Comparison of ENCODE assay signal across 33 cellular contexts in the genomic region with DNA sequence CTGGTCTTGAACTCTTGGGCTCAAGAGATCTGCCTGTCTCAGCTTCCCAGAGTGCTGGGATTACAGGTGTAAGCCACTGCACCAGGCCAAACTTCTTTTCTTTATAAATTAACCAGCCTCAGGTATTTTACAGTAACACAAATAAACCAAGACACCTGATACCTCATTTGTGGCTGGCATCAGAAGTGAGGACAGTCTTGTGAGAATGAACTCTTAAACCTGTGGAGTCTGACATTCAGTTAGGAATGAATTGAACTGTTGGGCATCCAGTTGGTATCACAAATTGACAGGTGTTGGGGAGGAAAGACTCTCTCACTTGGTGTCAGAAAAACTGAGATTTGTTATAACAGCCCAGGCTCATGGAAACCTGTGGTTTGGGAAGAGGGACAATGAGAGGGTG.
"Had no signal": no experiment of that assay in that cellular context is flagged by ENCODE, and none has a peak within 500 bp of the region (broad histone marks: within the 10 kb centered on the region; RNA-seq: fewer than 3 reads in every experiment).

No MANE protein-coding gene starts in this region.

- H3K36me3 ChIP-seq: Peyer's patch had no signal

- H3K4me1 Mint-ChIP-seq: activated CD4-positive, alpha-beta memory T cell treated with anti-CD3 and anti-CD28 coated beads, Interleukin-2, amount 10 ng/mL, durations not matched to agents 7 days and 5 days; activated CD8-positive, alpha-beta memory T cell treated with anti-CD3 and anti-CD28 coated beads, Interleukin-2, amount 10 ng/mL, durations not matched to agents 7 days and 5 days; activated naive CD4-positive, alpha-beta T cell treated with anti-CD3 and anti-CD28 coated beads, Interleukin-2, amount 10 ng/mL, durations not matched to agents 7 days and 5 days; activated naive CD8-positive, alpha-beta T cell treated with anti-CD3 and anti-CD28 coated beads, Interleukin-2, amount 50 U/mL, for 24 hours; T-cell had no signal

- H3K9me3 Mint-ChIP-seq: activated CD4-positive, alpha-beta memory T cell treated with anti-CD3 and anti-CD28 coated beads, Interleukin-2, amount 10 ng/mL, durations not matched to agents 7 days and 5 days; activated naive CD4-positive, alpha-beta T cell treated with anti-CD3 and anti-CD28 coated beads, Interleukin-2, amount 10 ng/mL, durations not matched to agents 7 days and 5 days; activated naive CD8-positive, alpha-beta T cell treated with anti-CD3 and anti-CD28 coated beads, Interleukin-2, amount 50 U/mL, for 24 hours; T-cell had no signal

- H3K4me1 ChIP-seq: Peyer's patch had no signal

- H3K27ac Mint-ChIP-seq: activated CD4-positive, alpha-beta memory T cell treated with anti-CD3 and anti-CD28 coated beads, Interleukin-2, amount 10 ng/mL, durations not matched to agents 7 days and 5 days; activated CD8-positive, alpha-beta memory T cell treated with anti-CD3 and anti-CD28 coated beads, Interleukin-2, amount 10 ng/mL, durations not matched to agents 7 days and 5 days; activated naive CD4-positive, alpha-beta T cell treated with anti-CD3 and anti-CD28 coated beads, Interleukin-2, amount 10 ng/mL, durations not matched to agents 7 days and 5 days; activated naive CD8-positive, alpha-beta T cell; activated naive CD8-positive, alpha-beta T cell treated with anti-CD3 and anti-CD28 coated beads, Interleukin-2, amount 50 U/mL, for 24 hours; brain; T-cell had no signal

- H3K27ac ChIP-seq: Peyer's patch, VCaP had no signal

- ATAC-seq: activated CD8-positive, alpha-beta memory T cell treated with anti-CD3 and anti-CD28 coated beads, Interleukin-2, amount 10 ng/mL, durations not matched to agents 7 days and 5 days; activated naive CD8-positive, alpha-beta T cell treated with anti-CD3 and anti-CD28 coated beads, Interleukin-2, amount 50 U/mL, for 24 hours; SK-N-SH treated with all-trans-retinoic acid at 6 μM for 48 hours; T-cell had no signal

- H3K36me3 Mint-ChIP-seq: activated CD8-positive, alpha-beta memory T cell treated with anti-CD3 and anti-CD28 coated beads, Interleukin-2, amount 10 ng/mL, durations not matched to agents 7 days and 5 days; activated naive CD4-positive, alpha-beta T cell treated with anti-CD3 and anti-CD28 coated beads, Interleukin-2, amount 10 ng/mL, durations not matched to agents 7 days and 5 days; activated naive CD8-positive, alpha-beta T cell; T-cell had no signal

- H3K27me3 Mint-ChIP-seq: activated naive CD8-positive, alpha-beta T cell; activated naive CD8-positive, alpha-beta T cell treated with anti-CD3 and anti-CD28 coated beads, Interleukin-2, amount 50 U/mL, for 24 hours; brain had no signal

- H3K4me3 Mint-ChIP-seq: activated CD4-positive, alpha-beta memory T cell treated with anti-CD3 and anti-CD28 coated beads, Interleukin-2, amount 10 ng/mL, durations not matched to agents 7 days and 5 days; activated CD8-positive, alpha-beta memory T cell treated with anti-CD3 and anti-CD28 coated beads, Interleukin-2, amount 10 ng/mL, durations not matched to agents 7 days and 5 days; activated naive CD4-positive, alpha-beta T cell treated with anti-CD3 and anti-CD28 coated beads, Interleukin-2, amount 10 ng/mL, durations not matched to agents 7 days and 5 days; activated naive CD8-positive, alpha-beta T cell; activated naive CD8-positive, alpha-beta T cell treated with anti-CD3 and anti-CD28 coated beads, Interleukin-2, amount 50 U/mL, for 24 hours; brain; T-cell had no signal

- H3K9me3 ChIP-seq: Peyer's patch had no signal

- DNase-seq: activated CD4-positive, alpha-beta memory T cell treated with anti-CD3 and anti-CD28 coated beads, Interleukin-2, amount 10 ng/mL, durations not matched to agents 7 days and 5 days; activated CD4-positive, alpha-beta T cell treated with anti-CD3 and anti-CD28 coated beads for 1 hour; activated CD4-positive, alpha-beta T cell treated with anti-CD3 and anti-CD28 coated beads for 48 hours; activated CD4-positive, CD25-positive, alpha-beta regulatory T cell; activated CD8-positive, alpha-beta memory T cell treated with anti-CD3 and anti-CD28 coated beads for 24 hours; activated CD8-positive, alpha-beta memory T cell treated with anti-CD3 and anti-CD28 coated beads, Interleukin-2, amount 10 ng/mL, durations not matched to agents 7 days and 5 days; activated CD8-positive, alpha-beta memory T cell treated with anti-CD3 and anti-CD28 coated beads, Interleukin-2, amount 50 U/mL, for 48 hours; activated effector memory CD4-positive, alpha-beta T cell treated with Interleukin-2 at 50 U/mL for 16 hours; activated naive CD4-positive, alpha-beta T cell treated with anti-CD3 and anti-CD28 coated beads, Interleukin-2, amount 10 ng/mL, durations not matched to agents 7 days and 5 days; activated naive CD8-positive, alpha-beta T cell treated with anti-CD3 and anti-CD28 coated beads, Interleukin-2, amount 50 U/mL, for 24 hours; activated T-cell treated with anti-CD3 and anti-CD28 coated beads, Interleukin-2, amount 50 U/mL, for 48 hours; anterior cingulate cortex; caudate nucleus; cerebellar nuclear complex; Karpas-422; NCI-H1105; NCI-H1417 treated with DMSO at 0.1 percent for 48 hours; NCI-H187 treated with DMSO at 0.1 percent for 48 hours; NCI-H2081; NCI-H2171 treated with DMSO at 0.1 percent for 48 hours; NCI-H226; NCI-H446 treated with DMSO at 0.1 percent for 48 hours; NCI-H524; Peyer's patch; RPMI8226; SIG-M5; T-cell; T-helper 2 cell; T-helper 9 cell had no signal

- H3K4me3 ChIP-seq: Peyer's patch had no signal

- H3K27me3 ChIP-seq: Peyer's patch had no signal
